8 cellular contexts compared by ENCODE assay signal in the genomic region with DNA sequence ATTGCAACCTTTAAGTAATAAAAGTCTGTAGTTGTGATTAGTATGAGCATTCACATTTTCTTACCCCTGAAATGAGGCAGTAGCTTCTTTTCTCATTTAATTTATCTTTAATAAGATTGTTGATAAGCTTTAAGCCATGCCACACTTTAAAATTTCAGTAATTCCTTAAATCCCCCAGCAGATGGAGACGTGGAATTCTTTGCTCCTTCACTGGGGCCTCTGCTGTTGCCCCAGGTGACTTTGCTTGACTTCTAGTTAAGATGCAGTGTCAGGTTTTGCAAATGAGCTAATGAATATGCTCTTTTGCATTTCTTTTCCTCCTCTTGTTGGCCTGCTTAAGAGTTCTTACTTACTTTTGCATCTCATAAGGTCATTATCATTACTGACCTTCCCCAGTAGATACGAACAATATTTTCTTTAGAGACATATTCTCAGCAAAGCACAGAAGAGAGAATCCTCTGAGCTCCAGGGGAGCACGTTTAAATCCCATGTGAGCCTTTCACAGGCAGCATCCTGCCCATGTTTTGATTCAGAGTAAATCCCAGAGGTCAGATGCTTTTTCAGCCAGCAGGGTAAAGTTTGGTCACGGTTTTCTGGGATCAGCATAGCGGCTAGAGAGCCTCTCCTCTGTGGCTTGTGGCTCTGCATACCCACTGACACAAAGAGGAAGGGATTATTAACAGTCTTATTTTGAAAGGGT.
DNase-seq lines count a peak whose midpoint lies in the region; ATAC-seq and TF ChIP-seq lines count a peak whose summit lies in the region.

No MANE protein-coding gene starts in this region.

- no peaks in the 10 kb centered on the region for H3K9me3 ChIP-seq in PC-3 (ENCODE audit: low read length)

- no peak overlapping the region for H3K27ac ChIP-seq in PC-3 (ENCODE audit: low read length)

- no peaks in the 10 kb centered on the region for H4K20me1 ChIP-seq in PC-3 (ENCODE audit: low read length)

- H3K36me3 ChIP-seq in PC-3 (ENCODE audit: low read depth, low read length) = no peaks in the 10 kb centered on the region

- POLR2A ChIA-PET in PC-3 (lab: Charles Lee; ENCODE audit: unreplicated experiment) = no interaction called here

- no peaks in the 10 kb centered on the region for H3K4me1 ChIP-seq in PC-3 (ENCODE audit: insufficient read depth, low read length)

- H3K4me2 ChIP-seq in PC-3 (ENCODE audit: low read length) = no peak overlapping the region

- CTCF ChIA-PET in PC-3 (lab: Charles Lee) = interaction anchor here (0.5 to 2.1 kb wide), 8 partner anchors 80 to 690 kb away, joined by 3 to 17 read pairs (median 3); no protein-coding TSS in a partner anchor

- no peak overlapping the region for H2AFZ ChIP-seq in PC-3 (ENCODE audit: low read length)

- intact Hi-C loops in PC-3 (cut with micrococcal nuclease) (loop anchor here (1.0 to 10.0 kb wide), 6 partner anchors 87 to 690 kb away; no protein-coding TSS in a partner anchor), posterior vena cava (cut with DNase I) (no loop called here)

- TF ChIP-seq CTCF in PC-3 (conservative IDR thresholded peaks at IDR 0.05; ENCODE audit: low read depth, low read length) (peak; percentile 84), fibroblast of the aortic adventitia (IDR thresholded peaks at IDR 0.05; ENCODE audit: insufficient read depth, low read length) (peak; percentile 63), retinal pigment epithelial cell (conservative IDR thresholded peaks at IDR 0.05; ENCODE audit: low read depth, low read length) (peak; percentile 58)

- 0 out of 2 replicates have a peak, but pooled peaks cover 5% of the 10 kb centered on the region for H3K79me2 ChIP-seq in PC-3 (ENCODE audit: low read length)

- no peaks in the 10 kb centered on the region for H3F3A ChIP-seq in PC-3 (ENCODE audit: low read length, unreplicated experiment)

- DNase-seq in NCI-H2227 (lab: John Stamatoyannopoulos, UW; ENCODE audit: unreplicated experiment) (peak; percentile 0), NCI-H2227 treated with DMSO at 0.1 percent for 48 hours (lab: John Stamatoyannopoulos, UW) (no peak), PC-3 (peak; percentile 65), fibroblast of the aortic adventitia (ENCODE audit: low read depth) (peak; percentile 63), retinal pigment epithelial cell (ENCODE audit: low read depth) (no peak), posterior vena cava (ENCODE audit: low spot score) (no peak)
- no peak for DNase-seq in activated CD4-positive, alpha-beta T cell treated with anti-CD3 and anti-CD28 coated beads, Interleukin-2, amount 50 U/mL, for 4 hours

- ATAC-seq in PC-3 = peak; percentile 90
- ATAC-seq in GM21723 (IDR thresholded peaks at IDR 0.05; ENCODE audit: unreplicated experiment) = no peak

- BruUV-seq in PC-3 (replicated peaks; lab: Mats Ljungman, UMichigan) = no TSS peak

- no peaks in the 10 kb centered on the region for H3K9me2 ChIP-seq in PC-3 (replicated peaks; ENCODE audit: low read length)

- no peak overlapping the region for H3K4me3 ChIP-seq in PC-3 (ENCODE audit: low read length)
- H3K4me3 ChIP-seq in fibroblast of the aortic adventitia (ENCODE audit: low read depth, low read length) = no peak overlapping the region
- H3K4me3 ChIP-seq in retinal pigment epithelial cell (ENCODE audit: low read length) = no peak overlapping the region

- no peaks in the 10 kb centered on the region for H3K27me3 ChIP-seq in PC-3 (ENCODE audit: low read length)

- H3K9ac ChIP-seq in PC-3 (ENCODE audit: low read length) = no peak overlapping the region

Comparison
In these comparisons a context has a peak if more than half of its experiments do, and no peak if none do; other contexts are left out.
1. DNase-seq: peak in NCI-H2227 (single experiment), PC-3 (single experiment) and fibroblast of the aortic adventitia (single experiment); none in NCI-H2227 treated with DMSO at 0.1 percent for 48 hours (single experiment), retinal pigment epithelial cell (single experiment), posterior vena cava (single experiment) and activated CD4-positive, alpha-beta T cell treated with anti-CD3 and anti-CD28 coated beads, Interleukin-2, amount 50 U/mL, for 4 hours (0 of 2).
2. Peak in every context shown above with its lines, with median percentiles within 50 percentile points of each other: CTCF ChIP-seq.